Comparison of ENCODE assay signal across 36 cellular contexts in genomic region chr1:174417921-174418320, GRCh38.
"Had no signal": no experiment of that assay in that cellular context is flagged by ENCODE, and none has a peak within 500 bp of the region (broad histone marks: within the 10 kb centered on the region; RNA-seq: fewer than 3 reads in every experiment).

No MANE protein-coding gene starts in this region.

- DNase-seq: activated B cell treated with CpG ODN at 0.5 μM for 24 hours; activated CD4-positive, alpha-beta memory T cell treated with anti-CD3 and anti-CD28 coated beads, Interleukin-2, amount 10 ng/mL, durations not matched to agents 7 days and 5 days; activated CD4-positive, alpha-beta T cell treated with anti-CD3 and anti-CD28 coated beads for 48 hours; activated CD4-positive, alpha-beta T cell treated with anti-CD3 and anti-CD28 coated beads, Interleukin-2, amount 10 ng/mL, durations not matched to agents 7 days and 5 days; activated CD4-positive, alpha-beta T cell treated with anti-CD3 and anti-CD28 coated beads, Interleukin-2, amount 50 U/mL, for 48 hours; activated CD4-positive, CD25-positive, alpha-beta regulatory T cell treated with anti-CD3 and anti-CD28 coated beads, Interleukin-2, amount 50 U/mL, for 72 hours; activated CD8-positive, alpha-beta memory T cell treated with anti-CD3 and anti-CD28 coated beads for 24 hours; activated CD8-positive, alpha-beta memory T cell treated with anti-CD3 and anti-CD28 coated beads, Interleukin-2, amount 10 ng/mL, durations not matched to agents 7 days and 5 days; activated CD8-positive, alpha-beta memory T cell treated with anti-CD3 and anti-CD28 coated beads, Interleukin-2, amount 50 U/mL, for 48 hours; activated CD8-positive, alpha-beta T cell treated with anti-CD3 and anti-CD28 coated beads, Interleukin-2, amount 10 ng/mL, durations not matched to agents 7 days and 5 days; activated effector memory CD4-positive, alpha-beta T cell treated with Interleukin-2 at 50 U/mL for 16 hours; activated gamma-delta T cell; activated naive CD4-positive, alpha-beta T cell treated with anti-CD3 and anti-CD28 coated beads, Interleukin-2, amount 10 ng/mL, durations not matched to agents 7 days and 5 days; activated naive CD4-positive, alpha-beta T cell treated with Interleukin-2 at 50 U/mL for 16 hours; activated naive CD8-positive, alpha-beta T cell treated with anti-CD3 and anti-CD28 coated beads, Interleukin-2, amount 10 ng/mL, durations not matched to agents 7 days and 5 days; activated naive CD8-positive, alpha-beta T cell treated with anti-CD3 and anti-CD28 coated beads, Interleukin-2, amount 50 U/mL, for 24 hours; activated T-cell treated with anti-CD3 and anti-CD28 coated beads, Interleukin-2, amount 50 U/mL, for 24 hours; activated T-cell treated with anti-CD3 and anti-CD28 coated beads, Interleukin-2, amount 50 U/mL, for 48 hours; amygdala; anterior cingulate cortex; caudate nucleus; cerebellar nuclear complex; T-helper 1 cell; T-helper 2 cell; T-helper 9 cell had no signal

- H3K4me3 ChIP-seq: ascending aorta, cardiac muscle cell had no signal

- H3K27me3 ChIP-seq: ascending aorta, cardiac muscle cell had no signal

- H3K4me1 ChIP-seq: ascending aorta had no signal

- H3K4me3 Mint-ChIP-seq: activated B cell treated with CpG ODN at 0.5 μM for 24 hours; activated CD4-positive, alpha-beta memory T cell treated with anti-CD3 and anti-CD28 coated beads, Interleukin-2, amount 10 ng/mL, durations not matched to agents 7 days and 5 days; activated CD4-positive, alpha-beta T cell treated with anti-CD3 and anti-CD28 coated beads, Interleukin-2, amount 10 ng/mL, durations not matched to agents 7 days and 5 days; activated CD8-positive, alpha-beta memory T cell treated with anti-CD3 and anti-CD28 coated beads, Interleukin-2, amount 10 ng/mL, durations not matched to agents 7 days and 5 days; activated CD8-positive, alpha-beta T cell treated with anti-CD3 and anti-CD28 coated beads, Interleukin-2, amount 10 ng/mL, durations not matched to agents 7 days and 5 days; activated naive CD4-positive, alpha-beta T cell treated with anti-CD3 and anti-CD28 coated beads, Interleukin-2, amount 10 ng/mL, durations not matched to agents 7 days and 5 days; activated naive CD4-positive, alpha-beta T cell treated with anti-CD3 and anti-CD28 coated beads, Interleukin-2, amount 50 U/mL, for 24 hours; activated naive CD8-positive, alpha-beta T cell; activated naive CD8-positive, alpha-beta T cell treated with anti-CD3 and anti-CD28 coated beads, Interleukin-2, amount 10 ng/mL, durations not matched to agents 7 days and 5 days; activated naive CD8-positive, alpha-beta T cell treated with anti-CD3 and anti-CD28 coated beads, Interleukin-2, amount 50 U/mL, for 24 hours; activated T-cell treated with anti-CD3 and anti-CD28 coated beads, Interleukin-2, amount 50 U/mL, for 24 hours; brain; central memory CD8-positive, alpha-beta T cell; T-helper 1 cell treated with Interleukin-12 subunit alpha and Interleukin-12 subunit beta and Interleukin-4 antibody, amounts not matched to agents 30 μg/mL and 1 μg/mL, for 36 hours; T-helper 2 cell treated with Interferon-gamma antibody and Interleukin-4, amounts not matched to agents 5 μg/mL and 100 μg/mL, for 36 hours had no signal

- H3K27me3 Mint-ChIP-seq: activated B cell treated with CpG ODN at 0.5 μM for 24 hours; activated CD4-positive, alpha-beta memory T cell treated with anti-CD3 and anti-CD28 coated beads, Interleukin-2, amount 10 ng/mL, durations not matched to agents 7 days and 5 days; activated CD4-positive, alpha-beta T cell treated with anti-CD3 and anti-CD28 coated beads, Interleukin-2, amount 10 ng/mL, durations not matched to agents 7 days and 5 days; activated CD8-positive, alpha-beta memory T cell treated with anti-CD3 and anti-CD28 coated beads, Interleukin-2, amount 10 ng/mL, durations not matched to agents 7 days and 5 days; activated naive CD4-positive, alpha-beta T cell treated with anti-CD3 and anti-CD28 coated beads, Interleukin-2, amount 10 ng/mL, durations not matched to agents 7 days and 5 days; activated naive CD4-positive, alpha-beta T cell treated with anti-CD3 and anti-CD28 coated beads, Interleukin-2, amount 50 U/mL, for 24 hours; activated naive CD8-positive, alpha-beta T cell; activated naive CD8-positive, alpha-beta T cell treated with anti-CD3 and anti-CD28 coated beads, Interleukin-2, amount 10 ng/mL, durations not matched to agents 7 days and 5 days; activated naive CD8-positive, alpha-beta T cell treated with anti-CD3 and anti-CD28 coated beads, Interleukin-2, amount 50 U/mL, for 24 hours; activated T-cell treated with anti-CD3 and anti-CD28 coated beads, Interleukin-2, amount 50 U/mL, for 24 hours; brain; central memory CD8-positive, alpha-beta T cell had no signal

- H3K36me3 ChIP-seq: ascending aorta, cardiac muscle cell had no signal

- H3K36me3 Mint-ChIP-seq: activated naive CD4-positive, alpha-beta T cell treated with anti-CD3 and anti-CD28 coated beads, Interleukin-2, amount 10 ng/mL, durations not matched to agents 7 days and 5 days; brain had no signal

- H3K27ac Mint-ChIP-seq: activated CD4-positive, alpha-beta memory T cell treated with anti-CD3 and anti-CD28 coated beads, Interleukin-2, amount 10 ng/mL, durations not matched to agents 7 days and 5 days; activated CD4-positive, alpha-beta T cell treated with anti-CD3 and anti-CD28 coated beads, Interleukin-2, amount 10 ng/mL, durations not matched to agents 7 days and 5 days; activated CD8-positive, alpha-beta memory T cell treated with anti-CD3 and anti-CD28 coated beads, Interleukin-2, amount 10 ng/mL, durations not matched to agents 7 days and 5 days; activated CD8-positive, alpha-beta T cell treated with anti-CD3 and anti-CD28 coated beads, Interleukin-2, amount 10 ng/mL, durations not matched to agents 7 days and 5 days; activated naive CD4-positive, alpha-beta T cell treated with anti-CD3 and anti-CD28 coated beads, Interleukin-2, amount 10 ng/mL, durations not matched to agents 7 days and 5 days; activated naive CD4-positive, alpha-beta T cell treated with anti-CD3 and anti-CD28 coated beads, Interleukin-2, amount 50 U/mL, for 24 hours; activated naive CD8-positive, alpha-beta T cell; activated naive CD8-positive, alpha-beta T cell treated with anti-CD3 and anti-CD28 coated beads, Interleukin-2, amount 10 ng/mL, durations not matched to agents 7 days and 5 days; activated naive CD8-positive, alpha-beta T cell treated with anti-CD3 and anti-CD28 coated beads, Interleukin-2, amount 50 U/mL, for 24 hours; activated T-cell treated with anti-CD3 and anti-CD28 coated beads, Interleukin-2, amount 50 U/mL, for 24 hours; activated T-helper 2 cell treated with anti-CD3 and anti-CD28 coated beads, Interferon-gamma antibody, Interleukin-2, Interleukin-4, amounts not matched to agents 10 μg/mL and 5 μg/mL and 100 μg/mL, durations not matched to agents 14 hours and 24 hours and 36 hours; brain; T-helper 1 cell treated with Interleukin-12 subunit alpha and Interleukin-12 subunit beta and Interleukin-4 antibody, amounts not matched to agents 30 μg/mL and 1 μg/mL, for 36 hours; T-helper 2 cell treated with Interferon-gamma antibody and Interleukin-4, amounts not matched to agents 5 μg/mL and 100 μg/mL, for 36 hours had no signal

- ATAC-seq: activated CD8-positive, alpha-beta memory T cell treated with anti-CD3 and anti-CD28 coated beads, Interleukin-2, amount 10 ng/mL, durations not matched to agents 7 days and 5 days; activated CD8-positive, alpha-beta T cell treated with anti-CD3 and anti-CD28 coated beads, Interleukin-2, amount 10 ng/mL, durations not matched to agents 7 days and 5 days; activated naive CD8-positive, alpha-beta T cell treated with anti-CD3 and anti-CD28 coated beads, Interleukin-2, amount 50 U/mL, for 24 hours had no signal

- FAIRE-seq: bronchial epithelial cell had no signal

- H3K4me1 Mint-ChIP-seq: brain had no signal

- H3K27ac ChIP-seq: ascending aorta, cardiac muscle cell, VCaP had no signal

- H3K9me3 Mint-ChIP-seq: activated B cell treated with CpG ODN at 0.5 μM for 24 hours; activated CD4-positive, alpha-beta memory T cell treated with anti-CD3 and anti-CD28 coated beads, Interleukin-2, amount 10 ng/mL, durations not matched to agents 7 days and 5 days; activated CD4-positive, alpha-beta T cell treated with anti-CD3 and anti-CD28 coated beads, Interleukin-2, amount 10 ng/mL, durations not matched to agents 7 days and 5 days; activated naive CD4-positive, alpha-beta T cell treated with anti-CD3 and anti-CD28 coated beads, Interleukin-2, amount 10 ng/mL, durations not matched to agents 7 days and 5 days; activated naive CD4-positive, alpha-beta T cell treated with anti-CD3 and anti-CD28 coated beads, Interleukin-2, amount 50 U/mL, for 24 hours; activated naive CD8-positive, alpha-beta T cell treated with anti-CD3 and anti-CD28 coated beads, Interleukin-2, amount 10 ng/mL, durations not matched to agents 7 days and 5 days; activated naive CD8-positive, alpha-beta T cell treated with anti-CD3 and anti-CD28 coated beads, Interleukin-2, amount 50 U/mL, for 24 hours; activated T-cell treated with anti-CD3 and anti-CD28 coated beads, Interleukin-2, amount 50 U/mL, for 24 hours; activated T-helper 2 cell treated with anti-CD3 and anti-CD28 coated beads, Interferon-gamma antibody, Interleukin-2, Interleukin-4, amounts not matched to agents 10 μg/mL and 5 μg/mL and 100 μg/mL, durations not matched to agents 14 hours and 24 hours and 36 hours; brain; central memory CD8-positive, alpha-beta T cell; T-helper 1 cell treated with Interleukin-12 subunit alpha and Interleukin-12 subunit beta and Interleukin-4 antibody, amounts not matched to agents 30 μg/mL and 1 μg/mL, for 36 hours; T-helper 2 cell treated with Interferon-gamma antibody and Interleukin-4, amounts not matched to agents 5 μg/mL and 100 μg/mL, for 36 hours had no signal
